Comparison of ENCODE assay signal across 8 cellular contexts in the genomic region with DNA sequence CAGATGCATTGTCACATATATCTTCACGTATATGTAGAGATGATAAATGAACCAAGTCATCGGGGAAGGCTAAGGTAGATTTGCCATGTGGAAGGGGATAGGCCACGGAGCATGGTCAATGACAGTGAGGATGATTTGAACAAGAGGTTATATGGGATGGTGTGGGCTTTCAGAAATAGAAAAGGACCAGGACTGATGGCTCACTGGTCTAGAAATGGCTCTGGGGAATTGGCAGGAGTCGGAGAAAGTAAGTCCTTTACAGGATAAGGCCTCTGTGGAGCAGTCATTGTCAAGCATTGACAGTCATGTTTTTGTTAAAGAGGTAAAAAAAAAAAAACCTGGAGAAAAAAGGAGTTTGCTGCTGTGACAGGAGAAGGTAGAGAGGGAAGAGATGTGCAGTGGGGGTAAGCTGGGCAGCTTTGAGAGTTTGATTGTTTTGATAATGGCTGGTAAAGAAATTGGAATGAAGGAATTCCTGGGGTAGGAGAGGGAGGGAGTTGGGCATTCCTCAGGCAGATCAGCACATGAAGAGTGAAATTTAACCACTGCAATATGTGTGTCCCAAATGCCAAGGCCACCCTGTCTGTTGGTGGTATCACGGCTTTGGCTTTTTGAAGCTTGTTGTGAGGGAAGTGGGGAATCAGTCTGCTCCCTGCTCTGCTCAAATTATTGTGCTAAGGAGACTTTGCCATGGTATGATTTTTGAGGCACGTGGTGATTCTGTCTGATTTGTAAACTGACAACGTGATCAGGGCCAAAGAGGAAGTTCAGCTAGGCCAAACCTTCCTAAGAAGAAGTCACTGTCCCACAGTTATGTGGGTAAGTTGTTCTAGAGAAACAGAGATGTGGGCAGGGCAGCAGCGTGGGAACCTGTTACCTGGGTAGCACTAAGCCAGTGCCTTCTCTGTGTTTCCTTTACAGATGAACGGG. TPM values are rescaled to one million over a fixed set of nuclear protein-coding genes. Genes with fewer than 3 reads are reported as not detected.
DNase-seq lines count a peak whose midpoint lies in the region; ATAC-seq lines count a peak whose summit lies in the region.

No MANE protein-coding gene starts in this region.

- WGBS in right cardiac atrium, result 58% methylated on average over 9 of the region's 9 CpGs

- no peak overlapping the region for H3K4me3 ChIP-seq in right cardiac atrium (ENCODE audit: low read length)

- no peaks in the 10 kb centered on the region for H3K27me3 ChIP-seq in right cardiac atrium (ENCODE audit: control insufficient read depth, insufficient read depth)

- peak overlapping the region; percentile 64 for H3K27ac Mint-ChIP-seq in activated CD8-positive, alpha-beta T cell treated with anti-CD3 and anti-CD28 coated beads, Interleukin-2, amount 10 ng/mL, durations not matched to agents 7 days and 5 days

- no peak overlapping the region for H3K4me3 Mint-ChIP-seq in activated CD8-positive, alpha-beta T cell treated with anti-CD3 and anti-CD28 coated beads, Interleukin-2, amount 10 ng/mL, durations not matched to agents 7 days and 5 days

- intact Hi-C loops in right cardiac atrium (cut with DNase I), result no loop called here

- POLR2A ChIA-PET in activated CD8-positive, alpha-beta T cell treated with anti-CD3 and anti-CD28 coated beads, Interleukin-2, amount 10 ng/mL, durations not matched to agents 7 days and 5 days (lab: Charles Lee), result interaction anchor here (0.6 to 1.6 kb wide), 3 partner anchors 26 to 791 kb away, joined by 3 to 5 read pairs (median 4); a partner anchor contains a TSS

- H3K36me3 Mint-ChIP-seq in activated CD8-positive, alpha-beta T cell treated with anti-CD3 and anti-CD28 coated beads, Interleukin-2, amount 10 ng/mL, durations not matched to agents 7 days and 5 days (ENCODE audit: low read depth), result peaks cover 48% of the 10 kb centered on the region

- H3K4me1 ChIP-seq in right cardiac atrium (ENCODE audit: control insufficient read depth, insufficient read depth, low read length), result peaks cover 17% of the 10 kb centered on the region

- no peaks in the 10 kb centered on the region for H3K27me3 Mint-ChIP-seq in activated CD8-positive, alpha-beta T cell treated with anti-CD3 and anti-CD28 coated beads, Interleukin-2, amount 10 ng/mL, durations not matched to agents 7 days and 5 days (ENCODE audit: low read depth)

- no peaks in the 10 kb centered on the region for H3K9me3 ChIP-seq in right cardiac atrium (ENCODE audit: control insufficient read depth, low read length)

- H3K9me3 Mint-ChIP-seq in activated CD8-positive, alpha-beta T cell treated with anti-CD3 and anti-CD28 coated beads, Interleukin-2, amount 10 ng/mL, durations not matched to agents 7 days and 5 days (ENCODE audit: insufficient read depth), result no peaks in the 10 kb centered on the region

- CTCF ChIA-PET in activated CD8-positive, alpha-beta T cell treated with anti-CD3 and anti-CD28 coated beads, Interleukin-2, amount 10 ng/mL, durations not matched to agents 7 days and 5 days (lab: Charles Lee), result interaction anchor here (0.7 to 5.0 kb wide), 8 partner anchors 9 to 46 kb away, joined by 3 to 44 read pairs (median 4); no protein-coding TSS in a partner anchor

- no peak overlapping the region for H3K27ac ChIP-seq in right cardiac atrium (ENCODE audit: low read length)

- H3K4me1 Mint-ChIP-seq in activated CD8-positive, alpha-beta T cell treated with anti-CD3 and anti-CD28 coated beads, Interleukin-2, amount 10 ng/mL, durations not matched to agents 7 days and 5 days (ENCODE audit: low read depth), result peaks cover 35% of the 10 kb centered on the region

- ATAC-seq in GM19025 (IDR thresholded peaks at IDR 0.05; ENCODE audit: low read depth, unreplicated experiment) (peak; percentile 86), HG03378 (IDR thresholded peaks at IDR 0.05; ENCODE audit: unreplicated experiment) (peak; percentile 84), right cardiac atrium (peak; percentile 32 to 62), HG03457 (IDR thresholded peaks at IDR 0.05; ENCODE audit: unreplicated experiment) (no peak), HG02885 (IDR thresholded peaks at IDR 0.05; ENCODE audit: poor library complexity, unreplicated experiment) (no peak)
- peak; percentile 74 for ATAC-seq in activated CD8-positive, alpha-beta T cell treated with anti-CD3 and anti-CD28 coated beads, Interleukin-2, amount 10 ng/mL, durations not matched to agents 7 days and 5 days

- DNase-seq in activated CD8-positive, alpha-beta T cell treated with anti-CD3 and anti-CD28 coated beads, Interleukin-2, amount 10 ng/mL, durations not matched to agents 7 days and 5 days, result peak; percentile 33
- DNase-seq in right cardiac atrium (no peak), HK-2 (ENCODE audit: unreplicated experiment) (no peak)
- DNase-seq in stimulated activated CD4-positive, alpha-beta T cell treated with anti-CD3 and anti-CD28 coated beads, Interleukin-2, amount 100 ng/mL, for 4 hours (ENCODE audit: low read depth), result peak; percentile 22

RNA-seq across cellular contexts. Expression of a gene that starts 26.0 kb away (rescaled TPM):
- 100 to 1,000 TPM; 353 to 366 TPM for total RNA-seq in activated CD8-positive, alpha-beta T cell treated with anti-CD3 and anti-CD28 coated beads, Interleukin-2, amount 10 ng/mL, durations not matched to agents 7 days and 5 days
- total RNA-seq in right cardiac atrium, result 100 to 1,000 TPM; 294 to 359 (median 326) TPM
- 145 TPM for polyA plus RNA-seq in right cardiac atrium

Comparison
In these comparisons a context has a peak if more than half of its experiments do, and no peak if none do; other contexts are left out.
1. ATAC-seq: peak in GM19025 (single experiment), HG03378 (single experiment), activated CD8-positive, alpha-beta T cell treated with anti-CD3 and anti-CD28 coated beads, Interleukin-2, amount 10 ng/mL, durations not matched to agents 7 days and 5 days (single experiment) and right cardiac atrium (2 of 2); none in HG03457 (single experiment) and HG02885 (single experiment).
2. DNase-seq: peak in activated CD8-positive, alpha-beta T cell treated with anti-CD3 and anti-CD28 coated beads, Interleukin-2, amount 10 ng/mL, durations not matched to agents 7 days and 5 days (single experiment) and stimulated activated CD4-positive, alpha-beta T cell treated with anti-CD3 and anti-CD28 coated beads, Interleukin-2, amount 100 ng/mL, for 4 hours (single experiment); none in right cardiac atrium (0 of 3) and HK-2 (single experiment).